7 cellular contexts compared by ENCODE assay signal in the genomic region with DNA sequence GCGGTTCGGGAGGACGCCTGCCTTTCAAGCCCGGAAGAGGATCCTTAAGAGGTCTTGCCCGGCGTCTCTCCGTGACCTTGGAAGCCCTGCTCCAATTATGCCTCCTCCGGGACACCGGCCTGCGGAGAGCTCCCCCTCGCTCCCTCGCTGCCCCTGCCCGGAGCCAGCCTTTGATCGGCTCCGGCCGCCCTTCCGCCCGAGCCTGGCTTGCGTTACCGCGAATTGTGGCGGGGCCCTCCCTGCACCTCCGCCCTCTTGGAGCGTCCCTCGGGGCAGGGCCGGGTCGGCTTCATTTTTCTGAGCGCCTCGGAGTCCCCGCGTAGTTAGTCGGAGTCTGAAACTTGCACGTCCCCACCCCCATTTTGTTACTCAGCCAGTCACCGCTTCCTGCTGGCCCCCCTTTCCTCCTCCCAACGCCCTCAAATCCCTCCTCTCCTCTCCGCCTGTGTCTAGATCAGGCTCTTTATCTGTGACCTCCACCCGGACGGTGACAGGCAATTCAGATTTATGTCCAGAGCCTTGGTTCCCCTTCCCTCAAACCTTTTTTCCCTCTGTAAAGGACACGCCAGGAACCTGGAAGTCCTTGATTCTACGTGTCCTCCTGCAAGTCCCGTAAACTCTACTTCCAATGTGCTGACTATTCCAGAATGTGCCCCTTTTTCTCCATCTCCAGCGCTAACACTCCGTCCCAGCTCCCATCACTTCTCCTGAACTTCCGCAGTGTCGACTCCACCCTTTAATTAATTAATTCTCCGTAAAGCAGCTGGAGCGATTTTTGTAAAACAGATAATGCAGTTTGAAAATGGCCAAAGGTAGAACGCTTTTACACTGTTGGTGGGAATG. TPM values are rescaled to one million over a fixed set of nuclear protein-coding genes. Genes with fewer than 3 reads are reported as not detected.
DNase-seq lines count a peak whose midpoint lies in the region; ATAC-seq, FAIRE-seq and TF ChIP-seq lines count a peak whose summit lies in the region.

No MANE protein-coding gene starts in this region.

- H3K4me1 ChIP-seq in HepG2 (ENCODE audit: insufficient read depth, low read length): peaks cover 72% of the 10 kb centered on the region

- no peak overlapping the region for H2AFZ ChIP-seq in HepG2 (ENCODE audit: low read length)

- H3K36me3 Mint-ChIP-seq in chondrocyte (ENCODE audit: low read depth): peaks cover 5% of the 10 kb centered on the region

- peak overlapping the region; percentile 82 for H3K9ac ChIP-seq in HepG2 (ENCODE audit: insufficient read depth, low read depth, low read length)

- WGBS in HepG2 (ENCODE audit: low lambda C conversion rate): 4% methylated on average over 29 of the region's 48 CpGs

- no peaks in the 10 kb centered on the region for H3K27me3 Mint-ChIP-seq in chondrocyte (ENCODE audit: low read depth)

- FAIRE-seq in HepG2 (lab: Jason Lieb, UNC): peak; percentile 56

- POLR2A ChIA-PET in HepG2 (lab: Yijun Ruan, JAX): interaction anchor here (0.6 to 5.7 kb wide), 6 partner anchors 10 to 62 kb away, joined by 3 to 77 read pairs (median 5); partner anchors contain the start of genes NFATC2IP and SH2B1

- H3K27me3 ChIP-seq in HepG2 (ENCODE audit: control insufficient read depth in 1 of 2, insufficient read depth in 2 of 2, low read length in 2 of 2): no peaks in the 10 kb centered on the region

- H3K4me3 Mint-ChIP-seq in chondrocyte (ENCODE audit: unreplicated experiment): peak overlapping the region; percentile 91

- no peaks in the 10 kb centered on the region for H3K79me2 ChIP-seq in HepG2 (ENCODE audit: insufficient read depth, low read length)

- DNase-seq in NCI-H2107 (lab: John Stamatoyannopoulos, UW) (peak; percentile 43), chondrocyte (ENCODE audit: low spot score) (no peak), HepG2 (ENCODE audit: low spot score) (peak; percentile 73)
- DNase-seq in activated CD4-positive, CD25-positive, alpha-beta regulatory T cell (lab: John Stamatoyannopoulos, UW): peak; percentile 60 to 66 (median 61)
- DNase-seq in stimulated activated CD4-positive, alpha-beta T cell treated with anti-CD3 and anti-CD28 coated beads, Interleukin-2, amount 100 ng/mL, for 48 hours: peak; percentile 69 to 71

- peak overlapping the region; percentile 98 for H3K4me2 ChIP-seq in HepG2 (ENCODE audit: low read depth, low read length)

- peak; percentile 26 for TF ChIP-seq CTCF in chondrocyte (IDR thresholded peaks at IDR 0.05)
- TF ChIP-seq CTCF in HepG2 (CRISPR knock-in tag; IDR thresholded peaks at IDR 0.05): peak; percentile 29

- H3K27ac Mint-ChIP-seq in chondrocyte (ENCODE audit: unreplicated experiment): peak overlapping the region; percentile 99

- CTCF ChIA-PET in HepG2 (lab: Yijun Ruan, JAX; ENCODE audit: low intra/inter-chr PET ratio, low total read pairs): no interaction called here

- no peaks in the 10 kb centered on the region for H3K9me3 ChIP-seq in HepG2 (ENCODE audit: low read length)

- H3K4me3 ChIP-seq in HepG2 (replicated peaks in 1 of 3; ENCODE audit: insufficient read depth in 1 of 3, low read depth in 2 of 3, low read length in 3 of 3): peak overlapping the region; percentile 84 to 99 (median 87)

- BruUV-seq in HepG2 (replicated peaks; lab: Mats Ljungman, UMichigan): no TSS peak

- peak; percentile 15 for ATAC-seq in GM18499 (IDR thresholded peaks at IDR 0.05; ENCODE audit: insufficient read depth, unreplicated experiment)
- peak; percentile 29 for ATAC-seq in HG02759 (IDR thresholded peaks at IDR 0.05; ENCODE audit: unreplicated experiment)
- peak; percentile 76 for ATAC-seq in HepG2

- peak; percentile 70 to 75; a peak in 3 of 4 replicates for TF ChIP-seq POLR2A in HepG2 (IDR thresholded peaks at IDR 0.05; ENCODE audit: insufficient read depth in 1 of 2, low read depth in 2 of 2, low read length in 2 of 2)

- no peaks in the 10 kb centered on the region for H3K9me3 Mint-ChIP-seq in chondrocyte (ENCODE audit: low read depth)

- no peaks in the 10 kb centered on the region for H3K36me3 ChIP-seq in HepG2 (replicated peaks in 1 of 2; ENCODE audit: control insufficient read depth in 1 of 2, insufficient read depth in 2 of 2, low read length in 2 of 2)

- no peaks in the 10 kb centered on the region; the same call in 1 of the 2 replicates for H4K20me1 ChIP-seq in HepG2 (ENCODE audit: insufficient read depth, low read length)

- peak; percentile 31 for TF ChIP-seq RAD21 in HepG2 (CRISPR knock-in tag; IDR thresholded peaks at IDR 0.05)

- TF ChIP-seq EP300 in HepG2 (IDR thresholded peaks at IDR 0.05; ENCODE audit: low read depth in 2 of 2, low read length in 2 of 2) (no peak), HepG2 (CRISPR knock-in tag; IDR thresholded peaks at IDR 0.05; ENCODE audit: borderline replicate concordance) (no peak)

- peak overlapping the region; percentile 89 for H3K27ac ChIP-seq in HepG2 (ENCODE audit: extremely low read length, insufficient read depth, low read length)

- peaks cover 18% of the 10 kb centered on the region for H3K4me1 Mint-ChIP-seq in chondrocyte (ENCODE audit: low read depth)

- intact Hi-C loops in HepG2 (cut with micrococcal nuclease; ENCODE audit: unreplicated experiment): loop anchor here (5.0 kb wide), 2 partner anchors 38 to 78 kb away; partner anchors contain the start of gene TUFM

- in situ Hi-C loops in HepG2 (cut with HindIII; ENCODE audit: extremely low pct_ligation_motif_present, low pct_unique_long_range_greater_than_20kb): no loop called here

RNA-seq across cellular contexts. Expression of gene RABEP2, which starts 0.6 kb away (rescaled TPM):
- total RNA-seq in chondrocyte (20.1 to 24.6 TPM (median 22.4 TPM) in 3 replicates), HepG2 (2016; rRNA removed; fragmentation: Illumina TruSeq; extraction: Trizol) (16.1 and 18.4 TPM in 2 replicates)
- 2.9 and 3.6 TPM in 2 replicates for total RNA-seq in HepG2 (2016; cell fraction: cytosol; rRNA removed; fragmentation: Illumina TruSeq; extraction: Trizol; ENCODE audit: low read depth)
- total RNA-seq in HepG2 (2016; cell fraction: insoluble cytoplasmic fraction; rRNA removed; fragmentation: Illumina TruSeq; extraction: Trizol): 13.9 and 19.6 TPM in 2 replicates
- total RNA-seq in HepG2 (2016; cell fraction: membrane; rRNA removed; fragmentation: Illumina TruSeq; extraction: Trizol): 7.5 and 8.4 TPM in 2 replicates
- total RNA-seq in HepG2 (2016; cell fraction: nucleus; rRNA removed; fragmentation: Illumina TruSeq; extraction: Trizol): 10.2 and 11.4 TPM in 2 replicates
- 10.8 and 12.4 TPM in 2 replicates for polyA plus RNA-seq in HepG2 (2011; rRNA removed)
- polyA plus RNA-seq in HepG2 (2011; cell fraction: cytosol; rRNA removed): 8.5 and 13.3 TPM in 2 replicates
- 28.2 and 32.3 TPM in 2 replicates for polyA plus RNA-seq in HepG2 (2011; cell fraction: nucleus; rRNA removed)
- 5.7 and 7.3 TPM in 2 replicates for polyA plus RNA-seq in HepG2 (2012)
- 1.9 and 2.8 TPM in 2 replicates for polyA plus RNA-seq in HepG2 (2016; cell fraction: cytosol; fragmentation: Illumina TruSeq; extraction: Trizol; ENCODE audit: low read depth)
- 9.8 and 12.4 TPM in 2 replicates for polyA plus RNA-seq in HepG2 (2016; cell fraction: insoluble cytoplasmic fraction; fragmentation: Illumina TruSeq; extraction: Trizol; ENCODE audit: low read depth)
- 4.5 and 4.9 TPM in 2 replicates for polyA plus RNA-seq in HepG2 (2016; cell fraction: membrane; fragmentation: Illumina TruSeq; extraction: Trizol; ENCODE audit: low read depth)
- polyA plus RNA-seq in HepG2 (2016; cell fraction: nucleus; fragmentation: Illumina TruSeq; extraction: Trizol; ENCODE audit: insufficient read depth, low read depth): 17.2 and 17.9 TPM in 2 replicates
- polyA minus RNA-seq in HepG2 (2011; rRNA and poly(A)+ RNA removed; ENCODE audit: low replicate concordance): 5.5 and 7.5 TPM in 2 replicates
- 5.5 and 7.4 TPM in 2 replicates for polyA minus RNA-seq in HepG2 (2011; cell fraction: cytosol; rRNA and poly(A)+ RNA removed)
- polyA minus RNA-seq in HepG2 (2011; cell fraction: nucleus; rRNA and poly(A)+ RNA removed): 6.2 and 7.5 TPM in 2 replicates

RNA-seq across cellular contexts. Expression of gene CD19, which starts 6.2 kb away (rescaled TPM):
- total RNA-seq in chondrocyte (not detected in 3 replicates), HepG2 (2016; rRNA removed; fragmentation: Illumina TruSeq; extraction: Trizol) (0.48 and 0.55 TPM in 2 replicates)
- 0.26 TPM in 1 of 2 replicates, not detected in the other for total RNA-seq in HepG2 (2016; cell fraction: cytosol; rRNA removed; fragmentation: Illumina TruSeq; extraction: Trizol; ENCODE audit: low read depth)
- total RNA-seq in HepG2 (2016; cell fraction: insoluble cytoplasmic fraction; rRNA removed; fragmentation: Illumina TruSeq; extraction: Trizol): 0.34 and 0.37 TPM in 2 replicates
- 0.24 TPM in 1 of 2 replicates, not detected in the other for total RNA-seq in HepG2 (2016; cell fraction: membrane; rRNA removed; fragmentation: Illumina TruSeq; extraction: Trizol)
- total RNA-seq in HepG2 (2016; cell fraction: nucleus; rRNA removed; fragmentation: Illumina TruSeq; extraction: Trizol): not detected in 2 replicates
- 1.1 and 1.2 TPM in 2 replicates for polyA plus RNA-seq in HepG2 (2011; rRNA removed)
- polyA plus RNA-seq in HepG2 (2011; cell fraction: cytosol; rRNA removed): 0.92 and 2.2 TPM in 2 replicates
- 2.1 and 2.5 TPM in 2 replicates for polyA plus RNA-seq in HepG2 (2011; cell fraction: nucleus; rRNA removed)
- polyA plus RNA-seq in HepG2 (2012): 1.6 and 2.5 TPM in 2 replicates
- 0.05 and 0.07 TPM in 2 replicates for polyA plus RNA-seq in HepG2 (2016; cell fraction: cytosol; fragmentation: Illumina TruSeq; extraction: Trizol; ENCODE audit: low read depth)
- 0.64 and 0.67 TPM in 2 replicates for polyA plus RNA-seq in HepG2 (2016; cell fraction: insoluble cytoplasmic fraction; fragmentation: Illumina TruSeq; extraction: Trizol; ENCODE audit: low read depth)
- polyA plus RNA-seq in HepG2 (2016; cell fraction: membrane; fragmentation: Illumina TruSeq; extraction: Trizol; ENCODE audit: low read depth): 0.10 TPM in 1 of 2 replicates, not detected in the other
- polyA plus RNA-seq in HepG2 (2016; cell fraction: nucleus; fragmentation: Illumina TruSeq; extraction: Trizol; ENCODE audit: insufficient read depth, low read depth): 0.32 and 0.45 TPM in 2 replicates
- 0.07 and 1.0 TPM in 2 replicates for polyA minus RNA-seq in HepG2 (2011; rRNA and poly(A)+ RNA removed; ENCODE audit: low replicate concordance)
- not detected in 2 replicates for polyA minus RNA-seq in HepG2 (2011; cell fraction: cytosol; rRNA and poly(A)+ RNA removed)
- polyA minus RNA-seq in HepG2 (2011; cell fraction: nucleus; rRNA and poly(A)+ RNA removed): 0.39 and 0.75 TPM in 2 replicates

RNA-seq across cellular contexts. Expression of gene NFATC2IP, which starts 25.1 kb away (rescaled TPM):
- 23.0 to 24.3 TPM (median 23.8 TPM) in 3 replicates for total RNA-seq in chondrocyte
- 18.2 and 32.1 TPM in 2 replicates for total RNA-seq in HepG2 (2016; rRNA removed; fragmentation: Illumina TruSeq; extraction: Trizol)
- total RNA-seq in HepG2 (2016; cell fraction: cytosol; rRNA removed; fragmentation: Illumina TruSeq; extraction: Trizol; ENCODE audit: low read depth): 8.8 and 9.0 TPM in 2 replicates
- total RNA-seq in HepG2 (2016; cell fraction: insoluble cytoplasmic fraction; rRNA removed; fragmentation: Illumina TruSeq; extraction: Trizol): 16.5 and 31.5 TPM in 2 replicates
- 13.0 and 14.4 TPM in 2 replicates for total RNA-seq in HepG2 (2016; cell fraction: membrane; rRNA removed; fragmentation: Illumina TruSeq; extraction: Trizol)
- 39.2 and 44.2 TPM in 2 replicates for total RNA-seq in HepG2 (2016; cell fraction: nucleus; rRNA removed; fragmentation: Illumina TruSeq; extraction: Trizol)
- polyA plus RNA-seq in HepG2 (2011; rRNA removed): 46.6 and 48.5 TPM in 2 replicates
- 17.8 and 17.9 TPM in 2 replicates for polyA plus RNA-seq in HepG2 (2011; cell fraction: cytosol; rRNA removed)
- 95.6 and 102 TPM in 2 replicates for polyA plus RNA-seq in HepG2 (2011; cell fraction: nucleus; rRNA removed)
- polyA plus RNA-seq in HepG2 (2012): 21.4 and 26.1 TPM in 2 replicates
- 2.0 and 2.2 TPM in 2 replicates for polyA plus RNA-seq in HepG2 (2016; cell fraction: cytosol; fragmentation: Illumina TruSeq; extraction: Trizol; ENCODE audit: low read depth)
- polyA plus RNA-seq in HepG2 (2016; cell fraction: insoluble cytoplasmic fraction; fragmentation: Illumina TruSeq; extraction: Trizol; ENCODE audit: low read depth): 17.1 and 18.6 TPM in 2 replicates
- polyA plus RNA-seq in HepG2 (2016; cell fraction: membrane; fragmentation: Illumina TruSeq; extraction: Trizol; ENCODE audit: low read depth): 5.0 and 5.5 TPM in 2 replicates
- 172 and 177 TPM in 2 replicates for polyA plus RNA-seq in HepG2 (2016; cell fraction: nucleus; fragmentation: Illumina TruSeq; extraction: Trizol; ENCODE audit: insufficient read depth, low read depth)
- 44.3 and 90.2 TPM in 2 replicates for polyA minus RNA-seq in HepG2 (2011; rRNA and poly(A)+ RNA removed; ENCODE audit: low replicate concordance)
- polyA minus RNA-seq in HepG2 (2011; cell fraction: cytosol; rRNA and poly(A)+ RNA removed): 8.3 and 8.6 TPM in 2 replicates
- polyA minus RNA-seq in HepG2 (2011; cell fraction: nucleus; rRNA and poly(A)+ RNA removed): 49.6 and 61.2 TPM in 2 replicates

RNA-seq across cellular contexts. Expression of gene ATP2A1, which starts 47.3 kb away (rescaled TPM):
- total RNA-seq in chondrocyte: 0.31 to 1.8 TPM (median 0.42 TPM) in 3 replicates
- 0.70 and 3.2 TPM in 2 replicates for total RNA-seq in HepG2 (2016; rRNA removed; fragmentation: Illumina TruSeq; extraction: Trizol)
- total RNA-seq in HepG2 (2016; cell fraction: cytosol; rRNA removed; fragmentation: Illumina TruSeq; extraction: Trizol; ENCODE audit: low read depth): 1.1 and 1.9 TPM in 2 replicates
- 0.30 and 2.0 TPM in 2 replicates for total RNA-seq in HepG2 (2016; cell fraction: insoluble cytoplasmic fraction; rRNA removed; fragmentation: Illumina TruSeq; extraction: Trizol)
- 0.65 and 1.3 TPM in 2 replicates for total RNA-seq in HepG2 (2016; cell fraction: membrane; rRNA removed; fragmentation: Illumina TruSeq; extraction: Trizol)
- 4.8 and 6.9 TPM in 2 replicates for total RNA-seq in HepG2 (2016; cell fraction: nucleus; rRNA removed; fragmentation: Illumina TruSeq; extraction: Trizol)
- polyA plus RNA-seq in HepG2 (2011; rRNA removed): 12.5 and 16.4 TPM in 2 replicates
- 2.7 and 2.9 TPM in 2 replicates for polyA plus RNA-seq in HepG2 (2011; cell fraction: cytosol; rRNA removed)
- polyA plus RNA-seq in HepG2 (2011; cell fraction: nucleus; rRNA removed): 149 and 332 TPM in 2 replicates
- polyA plus RNA-seq in HepG2 (2012): 31.5 and 57.2 TPM in 2 replicates
- 0.51 TPM in 2 replicates for polyA plus RNA-seq in HepG2 (2016; cell fraction: cytosol; fragmentation: Illumina TruSeq; extraction: Trizol; ENCODE audit: low read depth)
- polyA plus RNA-seq in HepG2 (2016; cell fraction: insoluble cytoplasmic fraction; fragmentation: Illumina TruSeq; extraction: Trizol; ENCODE audit: low read depth): 1.3 and 1.5 TPM in 2 replicates
- polyA plus RNA-seq in HepG2 (2016; cell fraction: membrane; fragmentation: Illumina TruSeq; extraction: Trizol; ENCODE audit: low read depth): 0.87 and 1.9 TPM in 2 replicates
- 55.1 and 58.0 TPM in 2 replicates for polyA plus RNA-seq in HepG2 (2016; cell fraction: nucleus; fragmentation: Illumina TruSeq; extraction: Trizol; ENCODE audit: insufficient read depth, low read depth)
- polyA minus RNA-seq in HepG2 (2011; rRNA and poly(A)+ RNA removed; ENCODE audit: low replicate concordance): 1.4 and 6.4 TPM in 2 replicates
- 0.59 and 1.4 TPM in 2 replicates for polyA minus RNA-seq in HepG2 (2011; cell fraction: cytosol; rRNA and poly(A)+ RNA removed)
- polyA minus RNA-seq in HepG2 (2011; cell fraction: nucleus; rRNA and poly(A)+ RNA removed): 26.7 and 30.8 TPM in 2 replicates

RNA-seq across cellular contexts. Expression of gene SPNS1, which starts 49.0 kb away (rescaled TPM):
- total RNA-seq in chondrocyte (60.8 to 73.4 TPM (median 71.1 TPM) in 3 replicates), HepG2 (2016; rRNA removed; fragmentation: Illumina TruSeq; extraction: Trizol) (18.3 and 38.8 TPM in 2 replicates)
- total RNA-seq in HepG2 (2016; cell fraction: cytosol; rRNA removed; fragmentation: Illumina TruSeq; extraction: Trizol; ENCODE audit: low read depth): 13.0 and 15.9 TPM in 2 replicates
- total RNA-seq in HepG2 (2016; cell fraction: insoluble cytoplasmic fraction; rRNA removed; fragmentation: Illumina TruSeq; extraction: Trizol): 17.8 and 38.0 TPM in 2 replicates
- total RNA-seq in HepG2 (2016; cell fraction: membrane; rRNA removed; fragmentation: Illumina TruSeq; extraction: Trizol): 23.6 and 31.2 TPM in 2 replicates
- 30.5 and 35.2 TPM in 2 replicates for total RNA-seq in HepG2 (2016; cell fraction: nucleus; rRNA removed; fragmentation: Illumina TruSeq; extraction: Trizol)
- 24.3 and 25.6 TPM in 2 replicates for polyA plus RNA-seq in HepG2 (2011; rRNA removed)
- 25.3 and 36.6 TPM in 2 replicates for polyA plus RNA-seq in HepG2 (2011; cell fraction: cytosol; rRNA removed)
- 80.6 and 105 TPM in 2 replicates for polyA plus RNA-seq in HepG2 (2011; cell fraction: nucleus; rRNA removed)
- polyA plus RNA-seq in HepG2 (2012): 25.8 and 30.2 TPM in 2 replicates
- 16.4 and 19.8 TPM in 2 replicates for polyA plus RNA-seq in HepG2 (2016; cell fraction: cytosol; fragmentation: Illumina TruSeq; extraction: Trizol; ENCODE audit: low read depth)
- polyA plus RNA-seq in HepG2 (2016; cell fraction: insoluble cytoplasmic fraction; fragmentation: Illumina TruSeq; extraction: Trizol; ENCODE audit: low read depth): 25.1 and 26.7 TPM in 2 replicates
- 23.9 and 29.7 TPM in 2 replicates for polyA plus RNA-seq in HepG2 (2016; cell fraction: membrane; fragmentation: Illumina TruSeq; extraction: Trizol; ENCODE audit: low read depth)
- 75.3 and 81.1 TPM in 2 replicates for polyA plus RNA-seq in HepG2 (2016; cell fraction: nucleus; fragmentation: Illumina TruSeq; extraction: Trizol; ENCODE audit: insufficient read depth, low read depth)
- 60.3 and 75.2 TPM in 2 replicates for polyA minus RNA-seq in HepG2 (2011; rRNA and poly(A)+ RNA removed; ENCODE audit: low replicate concordance)
- 27.4 and 28.1 TPM in 2 replicates for polyA minus RNA-seq in HepG2 (2011; cell fraction: cytosol; rRNA and poly(A)+ RNA removed)
- 11.1 and 11.8 TPM in 2 replicates for polyA minus RNA-seq in HepG2 (2011; cell fraction: nucleus; rRNA and poly(A)+ RNA removed)

Comparison
In these comparisons a context has a peak if more than half of its experiments do, and no peak if none do; other contexts are left out.
1. ATAC-seq: peak in every context shown above with its lines; median percentile 76 in HepG2; 29 in HG02759; 15 in GM18499.